In genomic region chr13:93066187-93066586, GRCh38 we compare ENCODE assay signal across 1 cellular context.
TF ChIP-seq lines count a peak whose summit lies in the region.

No MANE protein-coding gene starts in this region.

TF ChIP-seq in SK-N-SH, 30 proteins besides CTCF, POLR2A, EP300 and RAD21 (continued from another document):
- no peak for TF ChIP-seq ZBTB33 (IDR thresholded peaks at IDR 0.05; ENCODE audit: borderline replicate concordance, low read depth)
- TF ChIP-seq TAF1 (IDR thresholded peaks at IDR 0.05; ENCODE audit: borderline replicate concordance, low read depth, low read length), result no peak
- TF ChIP-seq FOXJ3 (CRISPR knock-in tag; IDR thresholded peaks at IDR 0.05), result no peak
